ENCODE assay signal across 14 cellular contexts in genomic region chr1:214636436-214636835, GRCh38.
"Had no signal": no experiment of that assay in that cellular context is flagged by ENCODE, and none has a peak within 500 bp of the region (broad histone marks: within the 10 kb centered on the region; RNA-seq: fewer than 3 reads in every experiment).

No MANE protein-coding gene starts in this region.

- H3K4me3 Mint-ChIP-seq: activated CD4-positive, alpha-beta memory T cell treated with anti-CD3 and anti-CD28 coated beads for 36 hours; activated T-cell treated with anti-CD3 and anti-CD28 coated beads, Interleukin-2, amount 50 U/mL, for 4 hours; natural killer cell; stimulated activated effector memory CD8-positive, alpha-beta T cell treated with anti-CD3 and anti-CD28 coated beads, Interleukin-12 subunit alpha, Interleukin-12 subunit beta, amount 100 ng/mL, for 72 hours had no signal

- H3K27ac ChIP-seq: colonic mucosa, neutrophil, thyroid gland had no signal

- H3K4me3 ChIP-seq: colonic mucosa, thyroid gland had no signal

- H3K36me3 Mint-ChIP-seq: natural killer cell had no signal

- ATAC-seq: activated CD4-positive, CD25-positive, alpha-beta regulatory T cell treated with anti-CD3 and anti-CD28 coated beads, Interleukin-2, amount 50 U/mL, for 24 hours; activated naive CD4-positive, alpha-beta T cell treated with anti-CD3 and anti-CD28 coated beads, Interleukin-2, amount 50 U/mL, for 72 hours; activated T-cell treated with anti-CD3 and anti-CD28 coated beads, Interleukin-2, amount 50 U/mL, for 4 hours; left lobe of liver; natural killer cell; stimulated activated effector memory CD8-positive, alpha-beta T cell treated with anti-CD3 and anti-CD28 coated beads, Interleukin-12 subunit alpha, Interleukin-12 subunit beta, amount 100 ng/mL, for 72 hours had no signal

- H3K4me1 ChIP-seq: colonic mucosa, thyroid gland had no signal

- H3K27me3 Mint-ChIP-seq: activated CD4-positive, alpha-beta memory T cell treated with anti-CD3 and anti-CD28 coated beads for 36 hours had no signal

- H3K9me3 Mint-ChIP-seq: activated CD4-positive, alpha-beta memory T cell treated with anti-CD3 and anti-CD28 coated beads for 36 hours; activated naive CD4-positive, alpha-beta T cell treated with anti-CD3 and anti-CD28 coated beads, Interleukin-2, amount 50 U/mL, for 72 hours; activated T-cell treated with anti-CD3 and anti-CD28 coated beads, Interleukin-2, amount 50 U/mL, for 4 hours; natural killer cell; stimulated activated effector memory CD8-positive, alpha-beta T cell treated with anti-CD3 and anti-CD28 coated beads, Interleukin-12 subunit alpha, Interleukin-12 subunit beta, amount 100 ng/mL, for 72 hours had no signal

- H3K9me3 ChIP-seq: colonic mucosa, neutrophil, thyroid gland had no signal

- H3K27me3 ChIP-seq: colonic mucosa, neutrophil, thyroid gland had no signal

- H3K36me3 ChIP-seq: colonic mucosa, thyroid gland had no signal

- H3K27ac Mint-ChIP-seq: activated CD4-positive, alpha-beta memory T cell treated with anti-CD3 and anti-CD28 coated beads for 36 hours; activated naive CD4-positive, alpha-beta T cell treated with anti-CD3 and anti-CD28 coated beads, Interleukin-2, amount 50 U/mL, for 72 hours; natural killer cell; stimulated activated effector memory CD8-positive, alpha-beta T cell treated with anti-CD3 and anti-CD28 coated beads, Interleukin-12 subunit alpha, Interleukin-12 subunit beta, amount 100 ng/mL, for 72 hours had no signal

- DNase-seq: activated CD4-positive, alpha-beta memory T cell treated with anti-CD3 and anti-CD28 coated beads for 36 hours; activated gamma-delta T cell; activated T-cell treated with anti-CD3 and anti-CD28 coated beads, Interleukin-2, amount 50 U/mL, for 4 hours; colonic mucosa; natural killer cell; retina; stimulated activated CD4-positive, alpha-beta T cell treated with anti-CD3 and anti-CD28 coated beads, Interleukin-12 subunit alpha, Interleukin-12 subunit beta, amount 100 ng/mL, for 4 hours; stimulated activated CD4-positive, alpha-beta T cell treated with anti-CD3 and anti-CD28 coated beads, Interleukin-2, amount 100 ng/mL, for 24 hours; thyroid gland had no signal
